Comparison of ENCODE assay signal across 8 cellular contexts in the genomic region with DNA sequence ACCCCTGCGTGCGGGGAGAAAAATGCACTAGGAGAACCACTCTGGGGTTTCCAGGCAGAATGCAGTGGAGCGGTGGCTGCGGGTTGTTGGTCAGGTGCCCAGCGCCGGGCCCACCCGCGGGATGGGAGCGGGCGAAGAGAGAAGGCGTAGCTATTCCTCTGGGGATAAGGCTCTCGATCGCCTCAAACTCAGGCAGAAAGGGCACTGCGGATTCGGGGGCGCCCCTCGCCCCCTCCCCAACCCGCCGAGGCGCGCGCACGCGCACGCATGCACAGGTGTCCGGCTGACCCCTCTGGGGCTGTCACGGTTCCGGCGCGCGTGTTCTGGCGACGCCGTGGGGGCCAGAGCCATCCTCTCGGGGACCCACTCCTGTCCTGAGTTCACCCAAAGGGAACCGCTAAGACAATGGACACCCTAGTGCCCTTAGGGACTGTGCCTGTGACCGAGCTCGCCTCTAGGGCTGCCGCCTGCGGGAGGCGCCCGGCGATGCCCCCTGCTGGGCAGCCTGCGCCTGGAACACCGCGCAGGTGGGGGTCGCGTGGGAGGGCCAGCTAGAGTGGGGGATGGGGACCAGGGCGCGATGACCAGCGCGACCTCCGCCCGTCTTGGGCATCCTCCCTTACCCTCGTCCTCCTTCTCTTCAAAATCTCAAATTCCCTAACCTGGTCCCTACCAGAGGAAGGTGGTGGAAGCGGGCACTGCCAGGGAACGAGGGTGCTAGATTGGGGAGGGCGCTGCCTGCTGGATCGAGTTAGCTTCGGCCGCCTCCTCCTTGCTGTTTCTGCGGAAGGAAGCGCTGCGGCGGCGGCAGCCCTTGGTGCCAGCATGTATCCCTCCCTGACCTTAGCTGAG. TPM values are rescaled to one million over a fixed set of nuclear protein-coding genes. Genes with fewer than 3 reads are reported as not detected.
A peak's percentile ranks its signal among the peaks of the same experiment; 100 is the strongest.
DNase-seq lines count a peak whose midpoint lies in the region; ATAC-seq and TF ChIP-seq lines count a peak whose summit lies in the region.

No MANE protein-coding gene starts in this region.

- in situ Hi-C loops in ACHN (cut with HindIII; ENCODE audit: low pct_ligation_motif_present, low pct_unique_long_range_greater_than_20kb, low sequenced_read_pairs), result no loop called here

- DNase-seq in ACHN (peak; percentile 69), GM06990 (ENCODE audit: extremely low read depth, insufficient read length) (peak; percentile 74), NCI-H2029 (lab: John Stamatoyannopoulos, UW) (peak; percentile 77), WERI-Rb-1 (peak; percentile 66), head of caudate nucleus (peak in 23 of 42 donors; percentile 29 to 80 (median 57)), sciatic nerve (ENCODE audit: low spot score) (no peak), NK-92 (lab: John Stamatoyannopoulos, UW; ENCODE audit: unreplicated experiment) (no peak)

- H3K4me3 ChIP-seq in GM06990 (replicated peaks; ENCODE audit: low read depth, low read length) (peak overlapping the region; percentile 33), WERI-Rb-1 (ENCODE audit: low read depth, low read length) (peak overlapping the region; percentile 29)

- H3K36me3 ChIP-seq in GM06990 (ENCODE audit: control insufficient read depth, insufficient read depth, low read length) (no peaks in the 10 kb centered on the region), WERI-Rb-1 (no peaks in the 10 kb centered on the region)

- no peak overlapping the region for H3K27ac ChIP-seq in WERI-Rb-1

- TF ChIP-seq CTCF in GM06990 (IDR thresholded peaks at IDR 0.05; ENCODE audit: insufficient read depth, low read length, poor library complexity, severe bottlenecking) (peak; percentile 59), WERI-Rb-1 (IDR thresholded peaks at IDR 0.05; ENCODE audit: low read depth, low read length) (peak; percentile 87)

- intact Hi-C loops in head of caudate nucleus (cut with DNase I) (loop anchor here (2.0 kb wide), 1 partner anchor 28 kb away; a partner anchor contains a TSS), sciatic nerve (cut with DNase I) (loop anchor here (5.0 kb wide), 1 partner anchor 646 kb away; no protein-coding TSS in a partner anchor)

- peak; percentile 13 for ATAC-seq in sciatic nerve
- ATAC-seq in HG03521 (IDR thresholded peaks at IDR 0.05; ENCODE audit: unreplicated experiment), result no peak

- H3K27me3 ChIP-seq in GM06990 (replicated peaks; ENCODE audit: control insufficient read depth, insufficient read depth, low read length), result peaks cover 26% of the 10 kb centered on the region
- H3K27me3 ChIP-seq in WERI-Rb-1 (ENCODE audit: insufficient read depth, low read depth, severe bottlenecking), result no peaks in the 10 kb centered on the region

- peaks cover 9% of the 10 kb centered on the region for H3K9me3 ChIP-seq in WERI-Rb-1 (ENCODE audit: severe bottlenecking)

RNA-seq across cellular contexts. Expression of a gene that starts 14.4 kb away (rescaled TPM):
- total RNA-seq in sciatic nerve, result 2.0 TPM

RNA-seq across cellular contexts. Expression of a gene that starts 28.0 kb away (rescaled TPM):
- total RNA-seq in sciatic nerve, result 16.8 TPM

RNA-seq across cellular contexts. Expression of a gene that starts 33.3 kb away (rescaled TPM):
- total RNA-seq in sciatic nerve, result 4.7 TPM

Comparison
In these comparisons a context has a peak if more than half of its experiments do, and no peak if none do; other contexts are left out.
1. DNase-seq: peak in ACHN (single experiment), GM06990 (single experiment), NCI-H2029 (single experiment), WERI-Rb-1 (single experiment) and head of caudate nucleus (23 of 42); none in sciatic nerve (single experiment) and NK-92 (single experiment).